23 cellular contexts compared by ENCODE assay signal in the genomic region with DNA sequence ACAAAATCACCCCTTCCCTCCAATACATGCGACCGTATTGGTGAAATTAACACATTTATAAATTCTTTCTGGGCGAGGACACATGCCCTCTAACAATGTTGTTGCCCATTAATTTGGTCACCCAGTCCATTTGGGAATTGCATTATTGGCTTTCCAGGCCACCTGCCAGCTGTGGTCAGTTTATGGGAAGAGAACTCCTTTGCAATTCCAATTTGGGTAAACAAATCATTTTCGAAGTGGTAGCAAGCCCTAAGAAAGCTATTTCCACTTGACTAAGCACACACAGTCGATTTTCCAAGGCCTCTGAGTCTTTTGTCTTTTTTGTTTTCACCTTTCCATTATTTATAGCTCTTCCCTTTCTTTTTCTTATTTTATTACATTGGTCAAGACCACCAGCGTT.
A peak's percentile ranks its signal among the peaks of the same experiment; 100 is the strongest.
DNase-seq lines count a peak whose midpoint lies in the region; ATAC-seq, FAIRE-seq and TF ChIP-seq lines count a peak whose summit lies in the region.
"Had no signal": no experiment of that assay in that cellular context is flagged by ENCODE, and none has a peak within 500 bp of the region (broad histone marks: within the 10 kb centered on the region; RNA-seq: fewer than 3 reads in every experiment).

No MANE protein-coding gene starts in this region.

- H4K5ac ChIP-seq in H9 (ENCODE audit: insufficient read length, low read depth, low read length): no peak overlapping the region

- no peaks in the 10 kb centered on the region for H3K9me3 ChIP-seq in H9 (ENCODE audit: control insufficient read depth, low read depth, low read length)
- H3K9me3 ChIP-seq: thoracic aorta had no signal

- no peak overlapping the region for H2AK5ac ChIP-seq in H9 (ENCODE audit: insufficient read length, low read length)

- TF ChIP-seq CTCF in H9 (conservative IDR thresholded peaks at IDR 0.05) (no peak), WTC11 (IDR thresholded peaks at IDR 0.05) (no peak), D721Med (IDR thresholded peaks at IDR 0.05; ENCODE audit: insufficient read depth, missing control alignments) (no peak)

- H3K4me3 Mint-ChIP-seq in H9: no peak overlapping the region
- no peak overlapping the region for H3K4me3 Mint-ChIP-seq in WTC11
- no peak overlapping the region for H3K4me3 Mint-ChIP-seq in activated CD8-positive, alpha-beta memory T cell treated with anti-CD3 and anti-CD28 coated beads, Interleukin-2, amount 10 ng/mL, durations not matched to agents 7 days and 5 days
- H3K4me3 Mint-ChIP-seq: activated CD8-positive, alpha-beta T cell treated with anti-CD3 and anti-CD28 coated beads for 36 hours; activated naive CD8-positive, alpha-beta T cell treated with anti-CD3 and anti-CD28 coated beads, Interleukin-2, amount 50 U/mL, for 24 hours; naive thymus-derived CD4-positive, alpha-beta T cell; stimulated activated memory B cell treated with anti-CD40 and anti-IgM and Interleukin-4, amounts not matched to agents 10 μg/mL and 1 μg/mL and 100 μg/mL, for 72 hours had no signal

- no peak overlapping the region for H3T11ph ChIP-seq in H9 (ENCODE audit: low read length)

- no peak overlapping the region for H3K14ac ChIP-seq in H9 (ENCODE audit: insufficient read depth, low read length)

- no peak overlapping the region for H3K23ac ChIP-seq in H9 (ENCODE audit: insufficient read length, low read depth, low read length)

- H3K27ac Mint-ChIP-seq in H9 (peak overlapping the region in 2 of 3 experiments; percentile 21 to 33; a peak in 2 of 7 replicates), WTC11 (peak overlapping the region; percentile 82)
- no peak overlapping the region for H3K27ac Mint-ChIP-seq in activated CD8-positive, alpha-beta memory T cell treated with anti-CD3 and anti-CD28 coated beads, Interleukin-2, amount 10 ng/mL, durations not matched to agents 7 days and 5 days
- H3K27ac Mint-ChIP-seq: activated CD8-positive, alpha-beta T cell treated with anti-CD3 and anti-CD28 coated beads for 36 hours; activated naive CD8-positive, alpha-beta T cell treated with anti-CD3 and anti-CD28 coated beads, Interleukin-2, amount 50 U/mL, for 24 hours; naive thymus-derived CD4-positive, alpha-beta T cell; stimulated activated memory B cell treated with anti-CD40 and anti-IgM and Interleukin-4, amounts not matched to agents 10 μg/mL and 1 μg/mL and 100 μg/mL, for 72 hours had no signal

- H3K79me1 ChIP-seq in H9 (ENCODE audit: insufficient read depth, low read depth, low read length, poor library complexity, severe bottlenecking): no peaks in the 10 kb centered on the region

- no peak overlapping the region for H2AFZ ChIP-seq in H9 (ENCODE audit: low read length)
- H2AFZ ChIP-seq: GM23248, hepatocyte had no signal

- no peaks in the 10 kb centered on the region for H4K20me1 ChIP-seq in H9 (ENCODE audit: control insufficient read depth, insufficient read depth, insufficient read length)

- no CpG with 5 or more reads among the region's 6 CpGs for WGBS in H9 (ENCODE audit: extremely low coverage, insufficient read length, low lambda C conversion rate)

- H3K36me3 Mint-ChIP-seq in H9 (ENCODE audit: insufficient read depth in 1 of 3, low read depth in 3 of 3): peaks cover 0 to 2% (median 0%) of the 10 kb centered on the region in 3 experiments; a peak in 2 of 7 replicates
- H3K36me3 Mint-ChIP-seq in WTC11: peaks cover 6% of the 10 kb centered on the region
- H3K36me3 Mint-ChIP-seq in activated CD8-positive, alpha-beta memory T cell treated with anti-CD3 and anti-CD28 coated beads, Interleukin-2, amount 10 ng/mL, durations not matched to agents 7 days and 5 days: no peaks in the 10 kb centered on the region
- H3K36me3 Mint-ChIP-seq: naive thymus-derived CD4-positive, alpha-beta T cell; stimulated activated memory B cell treated with anti-CD40 and anti-IgM and Interleukin-4, amounts not matched to agents 10 μg/mL and 1 μg/mL and 100 μg/mL, for 72 hours had no signal

- H4K91ac ChIP-seq in H9 (ENCODE audit: insufficient read length, low read depth, low read length): no peak overlapping the region

- peaks cover 5% of the 10 kb centered on the region for H3K4me1 ChIP-seq in H9 (ENCODE audit: insufficient read depth, low read length)

- H2BK120ac ChIP-seq in H9 (ENCODE audit: low read depth, low read length, poor library complexity, severe bottlenecking): no peak overlapping the region

- H3K4me2 ChIP-seq in H9 (ENCODE audit: insufficient read depth, insufficient read length, low read length): no peak overlapping the region
- H3K4me2 ChIP-seq: hepatocyte had no signal

- POLR2A ChIA-PET in WTC11 (lab: Charles Lee): no interaction called here

- ATAC-seq in WTC11 (peak; percentile 40), GM18870 (IDR thresholded peaks at IDR 0.05; ENCODE audit: unreplicated experiment) (no peak), HG03196 (IDR thresholded peaks at IDR 0.05; ENCODE audit: unreplicated experiment) (no peak)
- ATAC-seq in activated CD8-positive, alpha-beta memory T cell treated with anti-CD3 and anti-CD28 coated beads, Interleukin-2, amount 10 ng/mL, durations not matched to agents 7 days and 5 days: no peak
- ATAC-seq: activated CD8-positive, alpha-beta T cell treated with anti-CD3 and anti-CD28 coated beads for 36 hours; activated naive CD8-positive, alpha-beta T cell treated with anti-CD3 and anti-CD28 coated beads, Interleukin-2, amount 50 U/mL, for 24 hours; naive thymus-derived CD4-positive, alpha-beta T cell; stimulated activated memory B cell treated with anti-CD40 and anti-IgM and Interleukin-4, amounts not matched to agents 10 μg/mL and 1 μg/mL and 100 μg/mL, for 72 hours had no signal

- no peaks in the 10 kb centered on the region for H3K79me2 ChIP-seq in H9 (ENCODE audit: insufficient read depth, low read length)
- H3K79me2 ChIP-seq: hepatocyte had no signal

- no peak for FAIRE-seq in D721Med (lab: Jason Lieb, UNC)
- FAIRE-seq: RCC 7860 had no signal

- no peak overlapping the region for H4K8ac ChIP-seq in H9 (replicated peaks; ENCODE audit: insufficient read length, low read depth, low read length)

- no peak overlapping the region for H3K56ac ChIP-seq in H9 (ENCODE audit: insufficient read length, low read depth, low read length)

- H3K4me1 Mint-ChIP-seq in H9 (peaks cover 25 to 26% of the 10 kb centered on the region in 2 experiments), WTC11 (peaks cover 53% of the 10 kb centered on the region)
- no peaks in the 10 kb centered on the region for H3K4me1 Mint-ChIP-seq in activated CD8-positive, alpha-beta memory T cell treated with anti-CD3 and anti-CD28 coated beads, Interleukin-2, amount 10 ng/mL, durations not matched to agents 7 days and 5 days
- H3K4me1 Mint-ChIP-seq: activated naive CD8-positive, alpha-beta T cell treated with anti-CD3 and anti-CD28 coated beads, Interleukin-2, amount 50 U/mL, for 24 hours; naive thymus-derived CD4-positive, alpha-beta T cell; stimulated activated memory B cell treated with anti-CD40 and anti-IgM and Interleukin-4, amounts not matched to agents 10 μg/mL and 1 μg/mL and 100 μg/mL, for 72 hours had no signal

- no peak overlapping the region for H3K18ac ChIP-seq in H9 (ENCODE audit: insufficient read length, low read depth, low read length)

- no peaks in the 10 kb centered on the region for H3K23me2 ChIP-seq in H9 (ENCODE audit: insufficient read length, low read depth, low read length, poor library complexity, severe bottlenecking)

- CTCF ChIA-PET in WTC11 (lab: Charles Lee): no interaction called here
- CTCF ChIA-PET in activated CD8-positive, alpha-beta memory T cell treated with anti-CD3 and anti-CD28 coated beads, Interleukin-2, amount 10 ng/mL, durations not matched to agents 7 days and 5 days (lab: Charles Lee): interaction anchor here (1.1 kb wide), 1 partner anchor 469 kb away, joined by 4 read pairs; no protein-coding TSS in a partner anchor

- no peak overlapping the region for H2BK5ac ChIP-seq in H9 (ENCODE audit: insufficient read length, low read length)

- no peak overlapping the region for H3K4ac ChIP-seq in H9 (ENCODE audit: low read depth, low read length)

- no peak overlapping the region for H3K9ac ChIP-seq in H9 (ENCODE audit: extremely low read depth, insufficient read length, low read length)
- H3K9ac ChIP-seq: GM23248 had no signal

- H3K27ac ChIP-seq in H9 (ENCODE audit: insufficient read length, low read depth, low read length): no peak overlapping the region
- H3K27ac ChIP-seq: epithelial cell of prostate, GM23248, hepatocyte, thoracic aorta had no signal

- H2BK15ac ChIP-seq in H9 (ENCODE audit: low read depth, low read length): no peak overlapping the region

- no peak overlapping the region for H2BK12ac ChIP-seq in H9 (ENCODE audit: insufficient read length, low read depth, low read length)

- H3K27me3 Mint-ChIP-seq in H9 (ENCODE audit: low read depth) (no peaks in the 10 kb centered on the region; the same call in none of the 2 replicates), WTC11 (ENCODE audit: low read depth) (peaks cover 12% of the 10 kb centered on the region)
- no peaks in the 10 kb centered on the region for H3K27me3 Mint-ChIP-seq in activated CD8-positive, alpha-beta memory T cell treated with anti-CD3 and anti-CD28 coated beads, Interleukin-2, amount 10 ng/mL, durations not matched to agents 7 days and 5 days
- H3K27me3 Mint-ChIP-seq: activated naive CD8-positive, alpha-beta T cell treated with anti-CD3 and anti-CD28 coated beads, Interleukin-2, amount 50 U/mL, for 24 hours; stimulated activated memory B cell treated with anti-CD40 and anti-IgM and Interleukin-4, amounts not matched to agents 10 μg/mL and 1 μg/mL and 100 μg/mL, for 72 hours had no signal

- H2BK20ac ChIP-seq in H9 (ENCODE audit: low read depth, low read length, poor library complexity, severe bottlenecking): no peak overlapping the region

- H3K9me3 Mint-ChIP-seq in H9: peaks cover 5 to 6% of the 10 kb centered on the region in 2 experiments; a peak in 3 of 5 replicates
- peaks cover 6% of the 10 kb centered on the region for H3K9me3 Mint-ChIP-seq in WTC11
- no peaks in the 10 kb centered on the region for H3K9me3 Mint-ChIP-seq in activated CD8-positive, alpha-beta memory T cell treated with anti-CD3 and anti-CD28 coated beads, Interleukin-2, amount 10 ng/mL, durations not matched to agents 7 days and 5 days (ENCODE audit: low read depth)
- H3K9me3 Mint-ChIP-seq: activated CD8-positive, alpha-beta T cell treated with anti-CD3 and anti-CD28 coated beads for 36 hours; activated naive CD8-positive, alpha-beta T cell treated with anti-CD3 and anti-CD28 coated beads, Interleukin-2, amount 50 U/mL, for 24 hours; stimulated activated memory B cell treated with anti-CD40 and anti-IgM and Interleukin-4, amounts not matched to agents 10 μg/mL and 1 μg/mL and 100 μg/mL, for 72 hours had no signal

- no peaks in the 10 kb centered on the region for H3K27me3 ChIP-seq in H9 (ENCODE audit: insufficient read depth, low read length)
- H3K27me3 ChIP-seq: hepatocyte had no signal

- DNase-seq in H9: no peak
- DNase-seq in NCI-H146 treated with DMSO at 0.1 percent for 48 hours (lab: John Stamatoyannopoulos, UW; ENCODE audit: unreplicated experiment): peak; percentile 71
- DNase-seq in WTC11 (ENCODE audit: low spot score): no peak
- peak; percentile 90 for DNase-seq in renal cortical epithelial cell (ENCODE audit: low read depth)
- DNase-seq in activated CD8-positive, alpha-beta memory T cell treated with anti-CD3 and anti-CD28 coated beads, Interleukin-2, amount 10 ng/mL, durations not matched to agents 7 days and 5 days: no peak
- no peak for DNase-seq in D721Med (ENCODE audit: insufficient read length, low spot score)
- DNase-seq: activated CD8-positive, alpha-beta T cell treated with anti-CD3 and anti-CD28 coated beads for 36 hours; activated gamma-delta T cell; activated naive CD8-positive, alpha-beta T cell treated with anti-CD3 and anti-CD28 coated beads, Interleukin-2, amount 50 U/mL, for 24 hours; activated T-cell treated with anti-CD3 and anti-CD28 coated beads for 4 hours; effector CD4-positive, alpha-beta T cell; GM23248; naive thymus-derived CD4-positive, alpha-beta T cell; NCI-H446 treated with DMSO at 0.1 percent for 48 hours; retina; stimulated activated CD4-positive, alpha-beta T cell treated with anti-CD3 and anti-CD28 coated beads, Interleukin-4, amount 100 ng/mL, for 1 hour had no signal

Comparison
In these comparisons a context has a peak if more than half of its experiments do, and no peak if none do; other contexts are left out.
1. DNase-seq: peak in NCI-H146 treated with DMSO at 0.1 percent for 48 hours (single experiment) and renal cortical epithelial cell (single experiment); none in H9 (single experiment), WTC11 (single experiment), activated CD8-positive, alpha-beta memory T cell treated with anti-CD3 and anti-CD28 coated beads, Interleukin-2, amount 10 ng/mL, durations not matched to agents 7 days and 5 days (single experiment) and D721Med (single experiment).